Comparison of ENCODE assay signal across 8 cellular contexts in the genomic region with DNA sequence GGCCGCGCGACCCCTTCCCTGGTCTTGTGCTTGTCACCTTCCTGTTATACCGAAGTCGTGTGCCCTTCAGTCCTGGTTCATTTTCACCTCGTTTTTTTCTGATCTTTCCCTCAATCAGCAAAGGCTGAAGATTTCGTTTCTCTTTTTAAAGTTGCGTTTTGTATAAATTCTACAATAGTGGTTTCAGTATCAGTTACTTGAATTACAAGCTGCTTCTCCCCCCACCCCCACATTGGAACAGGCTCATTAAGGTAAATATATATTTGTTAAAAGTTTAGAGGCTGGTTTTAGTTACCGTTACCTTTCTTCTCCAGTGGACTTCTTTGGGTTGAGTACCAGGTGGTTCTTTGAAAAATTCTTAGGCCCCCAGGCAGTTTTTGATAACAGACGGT. TPM values are rescaled to one million over a fixed set of nuclear protein-coding genes. Genes with fewer than 3 reads are reported as not detected.
A peak's percentile ranks its signal among the peaks of the same experiment; 100 is the strongest.
DNase-seq lines count a peak whose midpoint lies in the region; ATAC-seq and TF ChIP-seq lines count a peak whose summit lies in the region.

No MANE protein-coding gene starts in this region.

- TF ChIP-seq POLR2A in tibial nerve (IDR thresholded peaks at IDR 0.05) (no peak), erythroblast (IDR thresholded peaks at IDR 0.05; ENCODE audit: low read length) (no peak)

- peaks cover 1% of the 10 kb centered on the region for H3K36me3 ChIP-seq in kidney epithelial cell (ENCODE audit: control insufficient read depth, insufficient read depth, low read length)
- H3K36me3 ChIP-seq in tibial nerve, result peaks cover 0 to 11% (median 0%) of the 10 kb centered on the region in 3 donors

- 1 to 2% methylated on average over 10 of the region's 10 CpGs for WGBS in tibial nerve, 2 donors

- no peak for TF ChIP-seq EP300 in tibial nerve (IDR thresholded peaks at IDR 0.05)

- no peak for TF ChIP-seq CTCF in 22Rv1 (IDR thresholded peaks at IDR 0.05)
- no peak for TF ChIP-seq CTCF in kidney epithelial cell (IDR thresholded peaks at IDR 0.05; ENCODE audit: insufficient read depth, low read length, poor library complexity, severe bottlenecking)
- no peak for TF ChIP-seq CTCF in tibial nerve (IDR thresholded peaks at IDR 0.05)

- H3K27ac ChIP-seq in 22Rv1 (peak overlapping the region; percentile 92), tibial nerve (peak overlapping the region; percentile 95 to 99 (median 99))

- H3K27me3 ChIP-seq in kidney epithelial cell (ENCODE audit: control insufficient read depth, insufficient read depth, low read length) (no peaks in the 10 kb centered on the region), tibial nerve (no peaks in the 10 kb centered on the region)

- H3K4me3 ChIP-seq in kidney epithelial cell (ENCODE audit: low read depth, low read length) (peak overlapping the region; percentile 74), tibial nerve (peak overlapping the region; percentile 81 to 99 (median 88))

- ATAC-seq in GM21390 (IDR thresholded peaks at IDR 0.05; ENCODE audit: unreplicated experiment), result peak; percentile 15
- no peak for ATAC-seq in GM21619 (IDR thresholded peaks at IDR 0.05; ENCODE audit: unreplicated experiment)
- no peak for ATAC-seq in GM19328 (IDR thresholded peaks at IDR 0.05; ENCODE audit: unreplicated experiment)

- peaks cover 0 to 10% (median 0%) of the 10 kb centered on the region in 4 donors for H3K9me3 ChIP-seq in tibial nerve

- peak; percentile 52 for DNase-seq in activated naive CD4-positive, alpha-beta T cell treated with anti-CD3 and anti-CD28 coated beads, Interleukin-2, amount 50 U/mL, for 16 hours
- DNase-seq in kidney epithelial cell (ENCODE audit: low read depth), result no peak
- DNase-seq in tibial nerve (ENCODE audit: low spot score in 2 of 2), result no peak
- DNase-seq in erythroblast (lab: John Stamatoyannopoulos, UW), result no peak

- H3K4me1 ChIP-seq in tibial nerve, result peaks cover 0 to 42% (median 11%) of the 10 kb centered on the region in 4 donors

RNA-seq across cellular contexts. Expression of gene SUB1, which starts 0.9 kb away (rescaled TPM):
- total RNA-seq in kidney epithelial cell (183 and 199 TPM in 2 replicates), tibial nerve (100 to 1,000 TPM in 1 of 4 donors, 10 to 100 TPM in 3; 78.0 to 110 (median 88.6) TPM)
